In the genomic region with DNA sequence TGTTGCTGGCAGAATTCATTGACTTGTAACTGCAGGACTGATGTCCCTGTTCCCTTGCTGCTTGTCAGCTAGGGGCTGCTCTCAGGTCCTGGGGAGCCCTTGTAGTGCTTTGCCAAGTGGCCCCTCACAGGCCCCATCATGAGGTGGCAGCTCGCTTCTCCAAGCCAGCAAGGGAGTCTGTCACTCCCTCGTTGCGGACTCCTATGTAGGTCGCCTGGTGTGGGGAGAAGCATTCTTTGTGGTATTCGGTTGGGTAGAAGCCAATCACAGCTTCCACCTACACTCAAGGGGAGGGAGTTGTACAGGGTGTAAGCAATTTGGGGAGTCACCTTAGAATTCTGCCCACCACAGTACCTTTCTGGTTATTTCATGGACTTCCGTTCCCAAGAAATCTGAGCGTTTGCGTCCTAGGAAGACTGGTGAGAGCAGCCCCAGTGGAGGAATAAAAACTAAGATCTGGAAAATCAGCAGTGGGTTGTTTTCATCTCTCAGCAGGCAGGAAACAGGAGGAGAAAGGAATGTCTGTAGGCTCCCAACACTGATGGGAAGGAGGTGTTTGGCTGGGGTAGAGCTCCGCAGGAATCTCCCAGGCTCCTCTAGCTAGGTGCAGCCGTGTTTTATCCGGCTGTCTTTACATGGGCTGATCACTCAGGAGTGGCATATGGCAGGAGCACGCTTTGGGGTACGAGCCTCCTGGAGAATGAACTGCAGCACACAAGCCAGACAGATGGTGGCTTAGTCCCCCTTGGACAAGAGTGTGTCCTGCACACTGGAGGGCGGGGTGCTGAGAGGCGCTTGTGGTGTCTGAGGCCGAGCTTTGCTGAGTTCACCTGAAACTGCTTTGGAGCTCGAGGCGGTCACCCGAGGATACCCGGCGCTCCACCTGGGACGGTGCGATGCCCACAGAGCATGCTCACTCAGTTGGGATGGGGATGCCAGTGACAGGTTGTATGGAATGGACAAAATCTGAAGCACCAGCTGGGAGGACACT, we compare ENCODE assay signal across 14 cellular contexts. TPM values are rescaled to one million over a fixed set of nuclear protein-coding genes. Genes with fewer than 3 reads are reported as not detected.
DNase-seq lines count a peak whose midpoint lies in the region; ATAC-seq, FAIRE-seq and TF ChIP-seq lines count a peak whose summit lies in the region.
"Had no signal": no experiment of that assay in that cellular context is flagged by ENCODE, and none has a peak within 500 bp of the region (broad histone marks: within the 10 kb centered on the region; RNA-seq: fewer than 3 reads in every experiment).

No MANE protein-coding gene starts in this region.

- H3K9me3 ChIP-seq in esophagus muscularis mucosa: no peaks in the 10 kb centered on the region
- H3K9me3 ChIP-seq: BE2C, body of pancreas had no signal

- peak; percentile 38 for DNase-seq in stimulated activated CD4-positive, alpha-beta T cell treated with anti-CD3 and anti-CD28 coated beads, Interleukin-4, amount 100 ng/mL, for 24 hours
- DNase-seq in stimulated activated CD4-positive, alpha-beta T cell treated with anti-CD3 and anti-CD28 coated beads, Interleukin-2, amount 100 ng/mL, for 48 hours: no peak
- DNase-seq in activated effector memory CD4-positive, alpha-beta T cell treated with anti-CD3 and anti-CD28 coated beads, Interleukin-2, amount 50 U/mL, for 16 hours: peak; percentile 71
- DNase-seq in esophagus muscularis mucosa (ENCODE audit: extremely low spot score): no peak
- peak; percentile 56 for DNase-seq in urothelium cell line (ENCODE audit: low spot score)
- no peak for DNase-seq in NCI-H146 (lab: John Stamatoyannopoulos, UW)
- no peak for DNase-seq in foreskin fibroblast
- DNase-seq: activated CD8-positive, alpha-beta memory T cell treated with anti-CD3 and anti-CD28 coated beads, Interleukin-2, amount 10 ng/mL, durations not matched to agents 7 days and 5 days; BE2C; body of pancreas; GOT3 had no signal

- intact Hi-C loops in esophagus muscularis mucosa (cut with DNase I): no loop called here

- no peak for ATAC-seq in HG03095 (IDR thresholded peaks at IDR 0.05; ENCODE audit: unreplicated experiment)
- ATAC-seq: activated CD8-positive, alpha-beta memory T cell treated with anti-CD3 and anti-CD28 coated beads, Interleukin-2, amount 10 ng/mL, durations not matched to agents 7 days and 5 days; body of pancreas; stimulated activated memory B cell treated with anti-CD40 and anti-IgM and Interleukin-4, amounts not matched to agents 10 μg/mL and 1 μg/mL and 100 μg/mL, for 72 hours had no signal

- TF ChIP-seq CTCF in esophagus muscularis mucosa (IDR thresholded peaks at IDR 0.05): no peak
- no peak for TF ChIP-seq CTCF in foreskin fibroblast (IDR thresholded peaks at IDR 0.05; ENCODE audit: low read depth, low read length)

- peak overlapping the region; percentile 43 to 59 (median 50) for H3K27ac ChIP-seq in esophagus muscularis mucosa (replicated peaks in 1 of 4)
- H3K27ac ChIP-seq: body of pancreas, parathyroid adenoma had no signal

- FAIRE-seq in urothelium cell line (lab: Jason Lieb, UNC): peak; percentile 78

- TF ChIP-seq POLR2A in esophagus muscularis mucosa (IDR thresholded peaks at IDR 0.05; ENCODE audit: low read depth): no peak

- H3K36me3 ChIP-seq in esophagus muscularis mucosa: peaks cover 0 to 21% (median 6%) of the 10 kb centered on the region in 4 donors
- H3K36me3 ChIP-seq: BE2C had no signal

- H3K27me3 ChIP-seq in esophagus muscularis mucosa: no peaks in the 10 kb centered on the region
- H3K27me3 ChIP-seq: BE2C, body of pancreas had no signal

- WGBS in esophagus muscularis mucosa: 73% methylated on average over 23 of the region's 23 CpGs

- no peak for TF ChIP-seq EP300 in esophagus muscularis mucosa (IDR thresholded peaks at IDR 0.05)

- H3K4me1 ChIP-seq in esophagus muscularis mucosa: peaks cover 41 to 62% (median 57%) of the 10 kb centered on the region in 4 donors
- H3K4me1 ChIP-seq: BE2C, parathyroid adenoma had no signal

- H3K4me3 ChIP-seq in esophagus muscularis mucosa (no peak overlapping the region), foreskin fibroblast (ENCODE audit: low read depth in 1 of 2, low read length in 2 of 2) (no peak overlapping the region)
- H3K4me3 ChIP-seq: body of pancreas had no signal

RNA-seq across cellular contexts. Expression of a gene that starts 58.3 kb away (rescaled TPM):
- 10 to 100 TPM; 20.4 to 40.4 (median 35.3) TPM for total RNA-seq in esophagus muscularis mucosa

Comparison
In these comparisons a context has a peak if more than half of its experiments do, and no peak if none do; other contexts are left out.
1. DNase-seq: peak in stimulated activated CD4-positive, alpha-beta T cell treated with anti-CD3 and anti-CD28 coated beads, Interleukin-4, amount 100 ng/mL, for 24 hours (single experiment), activated effector memory CD4-positive, alpha-beta T cell treated with anti-CD3 and anti-CD28 coated beads, Interleukin-2, amount 50 U/mL, for 16 hours (single experiment) and urothelium cell line (single experiment); none in stimulated activated CD4-positive, alpha-beta T cell treated with anti-CD3 and anti-CD28 coated beads, Interleukin-2, amount 100 ng/mL, for 48 hours (0 of 2), esophagus muscularis mucosa (single experiment), NCI-H146 (single experiment) and foreskin fibroblast (0 of 2).